Comparison of ENCODE assay signal across 8 cellular contexts in genomic region chr4:14178421-14178820, GRCh38.
DNase-seq lines count a peak whose midpoint lies in the region; ATAC-seq, FAIRE-seq and TF ChIP-seq lines count a peak whose summit lies in the region.

No MANE protein-coding gene starts in this region.

- no peaks in the 10 kb centered on the region for H3K9me3 ChIP-seq in thymus (ENCODE audit: control insufficient read depth)
- no peaks in the 10 kb centered on the region for H3K9me3 ChIP-seq in kidney (ENCODE audit: control insufficient read depth in 1 of 2, low read length in 2 of 2)
- H3K9me3 ChIP-seq in effector memory CD4-positive, alpha-beta T cell (ENCODE audit: control insufficient read depth, low read length): no peaks in the 10 kb centered on the region

- H3K27me3 Mint-ChIP-seq in central memory CD8-positive, alpha-beta T cell: no peaks in the 10 kb centered on the region

- ATAC-seq in GM21515 (IDR thresholded peaks at IDR 0.05; ENCODE audit: unreplicated experiment) (peak; percentile 81), HG03575 (IDR thresholded peaks at IDR 0.05; ENCODE audit: extremely low read depth, insufficient number of reproducible peaks, low FRiP score, unreplicated experiment) (peak; percentile 40)
- ATAC-seq in central memory CD8-positive, alpha-beta T cell (replicated peaks; ENCODE audit: extremely low read depth, poor library complexity, severe bottlenecking): peak; percentile 28

- H3K27me3 ChIP-seq in thymus (ENCODE audit: control insufficient read depth, insufficient read depth): no peaks in the 10 kb centered on the region
- H3K27me3 ChIP-seq in effector memory CD4-positive, alpha-beta T cell (replicated peaks; ENCODE audit: control insufficient read depth, insufficient read depth, low read length, poor library complexity, severe bottlenecking): no peaks in the 10 kb centered on the region

- no peaks in the 10 kb centered on the region for H3K36me3 Mint-ChIP-seq in central memory CD8-positive, alpha-beta T cell (ENCODE audit: insufficient read depth)

- H3K27ac ChIP-seq in thymus (ENCODE audit: low read depth): peak overlapping the region; percentile 91
- no peak overlapping the region for H3K27ac ChIP-seq in kidney (ENCODE audit: low read depth in 2 of 2, low read length in 2 of 2)
- H3K27ac ChIP-seq in effector memory CD4-positive, alpha-beta T cell (ENCODE audit: insufficient read depth, low read length, poor library complexity, severe bottlenecking): no peak overlapping the region

- H3K4me3 ChIP-seq in thymus (ENCODE audit: low read length): no peak overlapping the region
- H3K4me3 ChIP-seq in kidney (ENCODE audit: low read length in 2 of 2): no peak overlapping the region
- no peak overlapping the region for H3K4me3 ChIP-seq in effector memory CD4-positive, alpha-beta T cell (ENCODE audit: insufficient read depth, low read depth, low read length, poor library complexity, severe bottlenecking)

- no peak overlapping the region for H3K9ac ChIP-seq in kidney (ENCODE audit: low read length in 2 of 2)

- FAIRE-seq in kidney (lab: Jason Lieb, UNC): no peak

- H3K36me3 ChIP-seq in thymus (ENCODE audit: control insufficient read depth, insufficient read depth) (no peaks in the 10 kb centered on the region), kidney (ENCODE audit: control insufficient read depth in 1 of 2, insufficient read depth in 2 of 2, low read length in 2 of 2) (no peaks in the 10 kb centered on the region)
- H3K36me3 ChIP-seq in effector memory CD4-positive, alpha-beta T cell (ENCODE audit: control insufficient read depth, insufficient read depth, low read length): no peaks in the 10 kb centered on the region

- H3K27ac Mint-ChIP-seq in central memory CD8-positive, alpha-beta T cell (ENCODE audit: low read depth): no peak overlapping the region

- peaks cover 16% of the 10 kb centered on the region for H3K4me1 Mint-ChIP-seq in central memory CD8-positive, alpha-beta T cell

- H3K4me1 ChIP-seq in thymus (ENCODE audit: control insufficient read depth, insufficient read depth, low read length): peaks cover 7% of the 10 kb centered on the region
- H3K4me1 ChIP-seq in kidney (ENCODE audit: control insufficient read depth in 1 of 2, insufficient read depth in 1 of 2, low read depth in 1 of 2, low read length in 2 of 2): peaks cover 9 to 12% of the 10 kb centered on the region in 2 donors
- no peaks in the 10 kb centered on the region for H3K4me1 ChIP-seq in effector memory CD4-positive, alpha-beta T cell (ENCODE audit: control insufficient read depth, insufficient read depth, low read length, poor library complexity, severe bottlenecking)

- DNase-seq in EH (ENCODE audit: low read depth) (peak; percentile 61), kidney (no peak)
- DNase-seq in central memory CD8-positive, alpha-beta T cell (ENCODE audit: low spot score in 2 of 2): no peak
- no peak for DNase-seq in stimulated activated CD4-positive, alpha-beta T cell treated with anti-CD3 and anti-CD28 coated beads, Interleukin-2, amount 100 ng/mL, for 48 hours
- no peak for DNase-seq in effector memory CD4-positive, alpha-beta T cell

- H3K4me3 Mint-ChIP-seq in central memory CD8-positive, alpha-beta T cell: no peak overlapping the region

- no peak for TF ChIP-seq CTCF in kidney (IDR thresholded peaks at IDR 0.05; ENCODE audit: borderline replicate concordance, extremely low read depth, insufficient read depth)

- peaks cover 18% of the 10 kb centered on the region for H3K9me3 Mint-ChIP-seq in central memory CD8-positive, alpha-beta T cell

- intact Hi-C loops in kidney (cut with DNase I): no loop called here

- 1% methylated on average over 1 of the region's 1 CpG for WGBS in thymus

Comparison
In these comparisons a context has a peak if more than half of its experiments do, and no peak if none do; other contexts are left out.
1. ATAC-seq: peak in every context shown above with its lines; median percentile 81 in GM21515; 40 in HG03575; 28 in central memory CD8-positive, alpha-beta T cell.